ENCODE assay signal across 9 cellular contexts in genomic region chr1:206050655-206051235, GRCh38. TPM values are rescaled to one million over a fixed set of nuclear protein-coding genes. Genes with fewer than 3 reads are reported as not detected.
A peak's percentile ranks its signal among the peaks of the same experiment; 100 is the strongest.
DNase-seq lines count a peak whose midpoint lies in the region; ATAC-seq and TF ChIP-seq lines count a peak whose summit lies in the region.
"Had no signal": no experiment of that assay in that cellular context is flagged by ENCODE, and none has a peak within 500 bp of the region (broad histone marks: within the 10 kb centered on the region; RNA-seq: fewer than 3 reads in every experiment).

No MANE protein-coding gene starts in this region.

- peaks cover 66 to 79% (median 78%) of the 10 kb centered on the region in 3 donors for H3K4me1 Mint-ChIP-seq in IgD-negative memory B cell
- H3K4me1 Mint-ChIP-seq in activated CD8-positive, alpha-beta T cell treated with anti-CD3 and anti-CD28 coated beads for 36 hours (ENCODE audit: low read depth) = peaks cover 37% of the 10 kb centered on the region

- TF ChIP-seq CTCF in DND-41 (IDR thresholded peaks at IDR 0.05; ENCODE audit: borderline replicate concordance, extremely low read depth, low read length, poor library complexity, severe bottlenecking) = no peak
- no peak for TF ChIP-seq CTCF in activated CD8-positive, alpha-beta T cell treated with anti-CD3 and anti-CD28 coated beads for 36 hours (IDR thresholded peaks at IDR 0.05)
- TF ChIP-seq CTCF in SK-N-SH (IDR thresholded peaks at IDR 0.05) = no peak

- H3K36me3 ChIP-seq in DND-41 (ENCODE audit: insufficient read depth, low read length) = no peaks in the 10 kb centered on the region
- H3K36me3 ChIP-seq in mesenchymal stem cell (ENCODE audit: control insufficient read depth in 1 of 2, insufficient read depth in 2 of 2, low read depth in 1 of 2, low read length in 2 of 2) = no peaks in the 10 kb centered on the region
- no peaks in the 10 kb centered on the region for H3K36me3 ChIP-seq in SK-N-SH (replicated peaks in 1 of 2; ENCODE audit: control insufficient read depth in 1 of 2, insufficient read depth in 2 of 2, low read length in 1 of 2)

- H3K9ac ChIP-seq in DND-41 (ENCODE audit: low read depth, low read length) (no peak overlapping the region), mesenchymal stem cell (ENCODE audit: low read length) (no peak overlapping the region), SK-N-SH (no peak overlapping the region)

- H3K36me3 Mint-ChIP-seq in IgD-negative memory B cell = peaks cover 2% of the 10 kb centered on the region
- H3K36me3 Mint-ChIP-seq in activated CD8-positive, alpha-beta T cell treated with anti-CD3 and anti-CD28 coated beads for 36 hours (ENCODE audit: low read depth) = no peaks in the 10 kb centered on the region

- no peak overlapping the region for H2BK120ac ChIP-seq in mesenchymal stem cell (ENCODE audit: low read depth, low read length)

- peaks cover 19% of the 10 kb centered on the region for H3K27me3 ChIP-seq in DND-41 (ENCODE audit: insufficient read depth, low read length, poor library complexity)
- peaks cover 0 to 16% of the 10 kb centered on the region in 2 experiments for H3K27me3 ChIP-seq in mesenchymal stem cell (ENCODE audit: control insufficient read depth in 1 of 2, insufficient read depth in 1 of 2, low read length in 2 of 2)
- H3K27me3 ChIP-seq in SK-N-SH (ENCODE audit: insufficient read depth) = peaks cover 11% of the 10 kb centered on the region; the same call in 1 of the 2 replicates

- H3K4me1 ChIP-seq in DND-41 (ENCODE audit: insufficient read depth, low read length) (no peaks in the 10 kb centered on the region; the same call in 1 of the 2 replicates), mesenchymal stem cell (ENCODE audit: control insufficient read depth, insufficient read depth, low read depth, low read length) (peaks cover 12% of the 10 kb centered on the region), SK-N-SH (ENCODE audit: control insufficient read depth in 1 of 2, insufficient read depth in 2 of 2, low read depth in 1 of 2, low read length in 1 of 2) (no peaks in the 10 kb centered on the region)

- peak overlapping the region; percentile 33 for H2BK5ac ChIP-seq in mesenchymal stem cell (ENCODE audit: low read depth, low read length, poor library complexity, severe bottlenecking)

- no peak overlapping the region for H2BK12ac ChIP-seq in mesenchymal stem cell (ENCODE audit: low read length in 2 of 2)

- CTCF ChIA-PET in activated CD8-positive, alpha-beta T cell treated with anti-CD3 and anti-CD28 coated beads for 36 hours (lab: Charles Lee) = interaction anchor here (0.6 to 2.3 kb wide), 2 partner anchors 11 to 20 kb away, joined by 3 to 9 read pairs; no protein-coding TSS in a partner anchor
- CTCF ChIA-PET in SK-N-SH (lab: Yijun Ruan, JAX) = interaction anchor here (1.5 kb wide), 1 partner anchor 73 kb away, joined by 6 read pairs; no protein-coding TSS in a partner anchor

- H2AFZ ChIP-seq in DND-41 (ENCODE audit: low read depth, low read length) (no peak overlapping the region), mesenchymal stem cell (ENCODE audit: low read depth, low read length) (no peak overlapping the region), SK-N-SH (ENCODE audit: low read depth) (no peak overlapping the region)

- peak; percentile 45 for DNase-seq in DND-41
- peak; percentile 81 for DNase-seq in activated CD8-positive, alpha-beta T cell treated with anti-CD3 and anti-CD28 coated beads for 36 hours
- no peak for DNase-seq in mesenchymal stem cell
- no peak for DNase-seq in NCI-H2227 (lab: John Stamatoyannopoulos, UW; ENCODE audit: unreplicated experiment)
- DNase-seq in SK-N-SH = no peak
- no peak for DNase-seq in SW 1271 (lab: John Stamatoyannopoulos, UW)

- H3K23ac ChIP-seq in mesenchymal stem cell (ENCODE audit: low read length in 2 of 2) = no peak overlapping the region

- H3K79me2 ChIP-seq in DND-41 (ENCODE audit: insufficient read depth, low read length) (no peaks in the 10 kb centered on the region), SK-N-SH (ENCODE audit: insufficient read depth) (no peaks in the 10 kb centered on the region)

- TF ChIP-seq RAD21 in SK-N-SH (IDR thresholded peaks at IDR 0.05; ENCODE audit: low read length) = no peak

- H3K4me3 Mint-ChIP-seq in IgD-negative memory B cell = peak overlapping the region; percentile 45 to 78 (median 69)
- H3K4me3 Mint-ChIP-seq in activated CD8-positive, alpha-beta T cell treated with anti-CD3 and anti-CD28 coated beads for 36 hours = peak overlapping the region; percentile 11

- no peak overlapping the region for H4K91ac ChIP-seq in mesenchymal stem cell (ENCODE audit: low read length)

- POLR2A ChIA-PET in activated CD8-positive, alpha-beta T cell treated with anti-CD3 and anti-CD28 coated beads for 36 hours (lab: Charles Lee) = interaction anchor here (0.9 kb wide), 1 partner anchor 30 kb away, joined by 3 read pairs; no protein-coding TSS in a partner anchor
- POLR2A ChIA-PET in SK-N-SH (lab: Yijun Ruan, JAX) = no interaction called here

- TF ChIP-seq EP300 in SK-N-SH (IDR thresholded peaks at IDR 0.05; ENCODE audit: borderline replicate concordance in 1 of 2, low read depth in 1 of 2, low read length in 1 of 2) = no peak

- no peaks in the 10 kb centered on the region for H3K9me3 ChIP-seq in DND-41 (ENCODE audit: insufficient read depth, low read length, severe bottlenecking)
- no peaks in the 10 kb centered on the region for H3K9me3 ChIP-seq in mesenchymal stem cell (ENCODE audit: control insufficient read depth, low read length)
- H3K9me3 ChIP-seq in SK-N-SH = peaks cover 6% of the 10 kb centered on the region; the same call in 1 of the 2 replicates

- H3K14ac ChIP-seq in mesenchymal stem cell (ENCODE audit: low read length in 2 of 2) = no peak overlapping the region

- H4K8ac ChIP-seq in mesenchymal stem cell (ENCODE audit: low read length) = no peak overlapping the region

- intact Hi-C loops in activated CD8-positive, alpha-beta T cell treated with anti-CD3 and anti-CD28 coated beads for 36 hours (cut with micrococcal nuclease) = no loop called here

- H3K9me2 ChIP-seq in SK-N-SH = no peaks in the 10 kb centered on the region

- H2BK15ac ChIP-seq in mesenchymal stem cell (ENCODE audit: low read depth, poor library complexity, severe bottlenecking) = no peak overlapping the region

- ATAC-seq in DND-41 (ENCODE audit: insufficient read depth, low read depth) (peak; percentile 87), GM21390 (IDR thresholded peaks at IDR 0.05; ENCODE audit: unreplicated experiment) (peak; percentile 77)
- ATAC-seq in activated CD8-positive, alpha-beta T cell treated with anti-CD3 and anti-CD28 coated beads for 36 hours = peak; percentile 91

- peak overlapping the region; percentile 89 to 98 (median 90) for H3K27ac Mint-ChIP-seq in IgD-negative memory B cell
- H3K27ac Mint-ChIP-seq in activated CD8-positive, alpha-beta T cell treated with anti-CD3 and anti-CD28 coated beads for 36 hours = peak overlapping the region; percentile 86

- H4K20me1 ChIP-seq in DND-41 (ENCODE audit: insufficient read depth, low read length) (no peaks in the 10 kb centered on the region), SK-N-SH (ENCODE audit: insufficient read depth) (no peaks in the 10 kb centered on the region)

- H3K79me1 ChIP-seq in mesenchymal stem cell (replicated peaks; ENCODE audit: low read length, poor library complexity, severe bottlenecking) = no peaks in the 10 kb centered on the region

- no peak overlapping the region for H3K4me2 ChIP-seq in DND-41 (ENCODE audit: insufficient read depth, low read length)
- H3K4me2 ChIP-seq in mesenchymal stem cell (ENCODE audit: low read length, poor library complexity, severe bottlenecking) = peak overlapping the region; percentile 38
- H3K4me2 ChIP-seq in SK-N-SH = no peak overlapping the region

- H3K18ac ChIP-seq in mesenchymal stem cell (ENCODE audit: low read depth in 1 of 2, low read length in 2 of 2) = no peak overlapping the region

- H3K4ac ChIP-seq in mesenchymal stem cell (ENCODE audit: low read depth in 1 of 2, low read length in 2 of 2) = no peak overlapping the region

- H2AK5ac ChIP-seq in mesenchymal stem cell (ENCODE audit: low read length, severe bottlenecking) = peak overlapping the region; percentile 90

- WGBS in mesenchymal stem cell = 73% methylated on average over 5 of the region's 6 CpGs
- 71% methylated on average over 6 of the region's 6 CpGs for WGBS in SK-N-SH (ENCODE audit: low lambda C conversion rate)

- H3K27me3 Mint-ChIP-seq in IgD-negative memory B cell = no peaks in the 10 kb centered on the region
- peaks cover 4% of the 10 kb centered on the region for H3K27me3 Mint-ChIP-seq in activated CD8-positive, alpha-beta T cell treated with anti-CD3 and anti-CD28 coated beads for 36 hours

- H3K9me3 Mint-ChIP-seq in IgD-negative memory B cell = no peaks in the 10 kb centered on the region
- H3K9me3 Mint-ChIP-seq in activated CD8-positive, alpha-beta T cell treated with anti-CD3 and anti-CD28 coated beads for 36 hours = no peaks in the 10 kb centered on the region

- H3K4me3 ChIP-seq in DND-41 (ENCODE audit: low read depth in 1 of 2, low read length in 2 of 2) (no peak overlapping the region), mesenchymal stem cell (ENCODE audit: insufficient read depth in 1 of 2, low read depth in 1 of 2, low read length in 2 of 2) (no peak overlapping the region), SK-N-SH (ENCODE audit: low read depth in 2 of 2, low read length in 1 of 2) (no peak overlapping the region)

- H3K27ac ChIP-seq in DND-41 (ENCODE audit: low read length) (no peak overlapping the region), mesenchymal stem cell (ENCODE audit: low read length, poor library complexity, severe bottlenecking) (peak overlapping the region; percentile 98), SK-N-SH (ENCODE audit: low read depth in 2 of 2, low read length in 1 of 2) (no peak overlapping the region)

- H3F3A ChIP-seq in SK-N-SH (replicated peaks; ENCODE audit: insufficient read depth) = no peaks in the 10 kb centered on the region

RNA-seq across cellular contexts. Expression of gene RHEX, which starts 2.2 kb away (rescaled TPM):
- polyA plus RNA-seq in IgD-negative memory B cell (2.0 TPM), SK-N-SH (2012; rRNA removed) (not detected in 2 replicates)
- not detected for total RNA-seq in activated CD8-positive, alpha-beta T cell treated with anti-CD3 and anti-CD28 coated beads for 36 hours
- not detected for polyA plus RNA-seq in mesenchymal stem cell (2013, experiment 1 of 2)
- polyA plus RNA-seq in mesenchymal stem cell (2013, experiment 2 of 2) = not detected
- polyA plus RNA-seq in SK-N-SH (2012; cell fraction: cytosol; rRNA removed) = not detected in 2 replicates
- not detected in 2 replicates for polyA plus RNA-seq in SK-N-SH (2012; cell fraction: nucleus; rRNA removed)
- total RNA-seq: dermis microvascular lymphatic vessel endothelial cell had no signal

RNA-seq across cellular contexts. Expression of gene CTSE, which starts 27.1 kb away (rescaled TPM):
- polyA plus RNA-seq in IgD-negative memory B cell = not detected
- total RNA-seq in activated CD8-positive, alpha-beta T cell treated with anti-CD3 and anti-CD28 coated beads for 36 hours = not detected
- polyA plus RNA-seq in mesenchymal stem cell (2013, experiment 1 of 2) = not detected
- not detected for polyA plus RNA-seq in mesenchymal stem cell (2013, experiment 2 of 2)
- polyA plus RNA-seq in SK-N-SH (2012; rRNA removed) = not detected in 2 replicates
- 0.01 TPM in 1 of 2 replicates, not detected in the other for polyA plus RNA-seq in SK-N-SH (2012; cell fraction: cytosol; rRNA removed)
- polyA plus RNA-seq in SK-N-SH (2012; cell fraction: nucleus; rRNA removed) = not detected in 2 replicates
- total RNA-seq: dermis microvascular lymphatic vessel endothelial cell had no signal

RNA-seq across cellular contexts. Expression of gene RAB7B, which starts 47.5 kb away (rescaled TPM):
- not detected for polyA plus RNA-seq in IgD-negative memory B cell
- total RNA-seq in activated CD8-positive, alpha-beta T cell treated with anti-CD3 and anti-CD28 coated beads for 36 hours = not detected
- 2.5 TPM for polyA plus RNA-seq in mesenchymal stem cell (2013, experiment 1 of 2)
- polyA plus RNA-seq in mesenchymal stem cell (2013, experiment 2 of 2) = 2.5 TPM
- polyA plus RNA-seq in SK-N-SH (2012; rRNA removed) = 0.15 and 0.24 TPM in 2 replicates
- 0.14 and 0.19 TPM in 2 replicates for polyA plus RNA-seq in SK-N-SH (2012; cell fraction: cytosol; rRNA removed)
- 0.24 and 0.29 TPM in 2 replicates for polyA plus RNA-seq in SK-N-SH (2012; cell fraction: nucleus; rRNA removed)
- total RNA-seq: dermis microvascular lymphatic vessel endothelial cell had no signal

Comparison
In these comparisons a context has a peak if more than half of its experiments do, and no peak if none do; other contexts are left out.
1. DNase-seq: peak in DND-41 (single experiment) and activated CD8-positive, alpha-beta T cell treated with anti-CD3 and anti-CD28 coated beads for 36 hours (single experiment); none in mesenchymal stem cell (single experiment), NCI-H2227 (single experiment), SK-N-SH (single experiment) and SW 1271 (0 of 2).
2. Peak in every context shown above with its lines, with median percentiles within 50 percentile points of each other: ATAC-seq.